ENCODE assay signal across 8 cellular contexts in genomic region chr16:49876716-49877129, GRCh38. TPM values are rescaled to one million over a fixed set of nuclear protein-coding genes. Genes with fewer than 3 reads are reported as not detected.
DNase-seq lines count a peak whose midpoint lies in the region; ATAC-seq, FAIRE-seq and TF ChIP-seq lines count a peak whose summit lies in the region.

No MANE protein-coding gene starts in this region.

- no CpG with 5 or more reads among the region's 22 CpGs for WGBS in neuronal stem cell (ENCODE audit: extremely low coverage in 2 of 2, insufficient read length in 2 of 2, insufficient replicate concordance in 1 of 2), 2 donors

- H3K14ac ChIP-seq in neuronal stem cell (ENCODE audit: low read length), result no peak overlapping the region

- peaks cover 0 to 20% (median 0%) of the 10 kb centered on the region in 3 experiments for H3K27me3 ChIP-seq in neuronal stem cell (ENCODE audit: control insufficient read depth in 3 of 3, insufficient read depth in 3 of 3, low read depth in 1 of 3, low read length in 3 of 3)

- no peak overlapping the region for H3K18ac ChIP-seq in neuronal stem cell (ENCODE audit: low read length)

- no peak for ATAC-seq in HG03342 (IDR thresholded peaks at IDR 0.05; ENCODE audit: unreplicated experiment)
- ATAC-seq in HG03354 (IDR thresholded peaks at IDR 0.05; ENCODE audit: poor library complexity, severe bottlenecking, unreplicated experiment), result no peak

- no peaks in the 10 kb centered on the region for H3K9me3 ChIP-seq in neuronal stem cell (replicated peaks in 1 of 2; ENCODE audit: control insufficient read depth in 2 of 2, insufficient read depth in 1 of 2, low read depth in 1 of 2, low read length in 2 of 2)

- no peak overlapping the region for H3K23ac ChIP-seq in neuronal stem cell (ENCODE audit: low read depth, low read length, poor library complexity)

- H4K91ac ChIP-seq in neuronal stem cell (ENCODE audit: low read depth, low read length, poor library complexity), result no peak overlapping the region

- H2BK12ac ChIP-seq in neuronal stem cell (ENCODE audit: low read length), result no peak overlapping the region

- no peak overlapping the region for H3K27ac ChIP-seq in neuronal stem cell (replicated peaks; ENCODE audit: low read length)

- no peak overlapping the region for H4K8ac ChIP-seq in neuronal stem cell (ENCODE audit: low read depth, low read length)

- H3K4me2 ChIP-seq in neuronal stem cell (ENCODE audit: insufficient read depth, low read length, poor library complexity, severe bottlenecking), result no peak overlapping the region

- H3K4ac ChIP-seq in neuronal stem cell (ENCODE audit: low read length), result no peak overlapping the region

- H2BK15ac ChIP-seq in neuronal stem cell (ENCODE audit: low read length), result no peak overlapping the region

- DNase-seq in AG10803 (ENCODE audit: low read depth), result no peak
- peak; percentile 72 for DNase-seq in H54 (ENCODE audit: insufficient read length, low spot score)
- peak; percentile 29 for DNase-seq in UCSD-AML1 (lab: John Stamatoyannopoulos, UW; ENCODE audit: unreplicated experiment)
- DNase-seq in fibroblast of mammary gland (ENCODE audit: low read depth), result no peak
- peak; percentile 79 for DNase-seq in neuronal stem cell (ENCODE audit: low spot score)
- DNase-seq in central memory CD4-positive, alpha-beta T cell, result no peak

- no peak overlapping the region for H3K4me3 ChIP-seq in AG10803 (ENCODE audit: low read length)
- H3K4me3 ChIP-seq in fibroblast of mammary gland (ENCODE audit: control insufficient read depth, low read depth, low read length), result no peak overlapping the region
- H3K4me3 ChIP-seq in neuronal stem cell (ENCODE audit: low read length in 2 of 2), result no peak overlapping the region

- H2BK5ac ChIP-seq in neuronal stem cell (ENCODE audit: low read length), result no peak overlapping the region

- no peak overlapping the region for H2BK120ac ChIP-seq in neuronal stem cell (ENCODE audit: low read depth, low read length)

- peak overlapping the region; percentile 88 for H2AFZ ChIP-seq in neuronal stem cell (ENCODE audit: low read length)

- no peak for TF ChIP-seq POLR2A in H54 (IDR thresholded peaks at IDR 0.05; ENCODE audit: low read depth, low read length)

- no peaks in the 10 kb centered on the region for H3K36me3 ChIP-seq in neuronal stem cell (replicated peaks in 1 of 2; ENCODE audit: control insufficient read depth in 2 of 2, insufficient read depth in 2 of 2, low read length in 2 of 2)

- H3K4me1 ChIP-seq in neuronal stem cell (ENCODE audit: control insufficient read depth in 2 of 2, insufficient read depth in 1 of 2, low read depth in 1 of 2, low read length in 2 of 2), result peaks cover 12% of the 10 kb centered on the region in 2 donors

- TF ChIP-seq CTCF in AG10803 (conservative IDR thresholded peaks at IDR 0.05; ENCODE audit: low read length) (peak; percentile 58), fibroblast of mammary gland (conservative IDR thresholded peaks at IDR 0.05; ENCODE audit: control insufficient read depth, insufficient read depth, low read depth, low read length) (peak; percentile 55)

- no peaks in the 10 kb centered on the region for H3K79me1 ChIP-seq in neuronal stem cell (ENCODE audit: low read depth, low read length)

- H3K9ac ChIP-seq in neuronal stem cell (ENCODE audit: low read depth, low read length, poor library complexity), result no peak overlapping the region

- no peak overlapping the region for H2AK5ac ChIP-seq in neuronal stem cell (ENCODE audit: low read depth, low read length)

- FAIRE-seq in H54 (lab: Jason Lieb, UNC), result no peak

RNA-seq across cellular contexts. Expression of gene ZNF423, which starts 20.8 kb away (rescaled TPM):
- polyA plus RNA-seq in neuronal stem cell (2013, experiment 1 of 2), result 27.7 TPM
- polyA plus RNA-seq in neuronal stem cell (2013, experiment 2 of 2), result 27.1 TPM

Comparison
In these comparisons a context has a peak if more than half of its experiments do, and no peak if none do; other contexts are left out.
1. DNase-seq: peak in H54 (single experiment), UCSD-AML1 (single experiment) and neuronal stem cell (single experiment); none in AG10803 (single experiment), fibroblast of mammary gland (single experiment) and central memory CD4-positive, alpha-beta T cell (single experiment).